ENCODE assay signal across 7 cellular contexts in genomic region chr18:75864816-75865215, GRCh38.
"Had no signal": no experiment of that assay in that cellular context is flagged by ENCODE, and none has a peak within 500 bp of the region (broad histone marks: within the 10 kb centered on the region; RNA-seq: fewer than 3 reads in every experiment).

No MANE protein-coding gene starts in this region.

- H3K27ac ChIP-seq: GM23248 had no signal

- FAIRE-seq: H54, HTR-8/SVneo had no signal

- H3K4me3 ChIP-seq: GM23248 had no signal

- DNase-seq: GM23248, GOT3, H9, HCEC 1CT, IMR-90 had no signal

- H2AFZ ChIP-seq: GM23248 had no signal

- H3K9me3 Mint-ChIP-seq: H9 had no signal

- H3K27ac Mint-ChIP-seq: H9 had no signal

- H3K4me3 Mint-ChIP-seq: H9 had no signal

- H3K9ac ChIP-seq: GM23248 had no signal
